22 cellular contexts compared by ENCODE assay signal in the genomic region with DNA sequence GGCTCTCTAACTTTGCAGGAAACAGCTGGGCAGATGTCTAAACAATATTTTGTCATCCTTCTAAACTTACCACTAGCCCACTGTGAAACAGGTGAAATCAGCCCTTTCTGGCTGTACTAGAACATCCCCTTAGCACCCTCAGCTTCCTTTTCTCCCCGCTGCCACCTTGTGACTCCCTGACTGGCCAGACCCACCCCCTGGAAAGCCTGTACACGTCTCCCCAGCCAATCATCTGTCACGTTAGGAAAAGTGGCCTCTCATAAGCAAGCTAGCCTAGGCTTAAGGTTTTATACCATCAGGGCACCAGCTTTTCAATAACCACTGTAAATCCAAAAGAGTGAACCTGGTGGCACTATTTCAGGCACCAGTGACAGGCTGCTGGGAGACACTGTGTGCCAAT.
DNase-seq lines count a peak whose midpoint lies in the region; ATAC-seq and TF ChIP-seq lines count a peak whose summit lies in the region.
"Had no signal": no experiment of that assay in that cellular context is flagged by ENCODE, and none has a peak within 500 bp of the region (broad histone marks: within the 10 kb centered on the region; RNA-seq: fewer than 3 reads in every experiment).

No MANE protein-coding gene starts in this region.

- no peaks in the 10 kb centered on the region for H3K27me3 ChIP-seq in thyroid gland
- H3K27me3 ChIP-seq: Peyer's patch had no signal

- H3K4me3 Mint-ChIP-seq in stimulated activated effector memory CD8-positive, alpha-beta T cell treated with anti-CD3 and anti-CD28 coated beads, Interleukin-12 subunit alpha, Interleukin-12 subunit beta, amount 100 ng/mL, for 72 hours = no peak overlapping the region
- H3K4me3 Mint-ChIP-seq: CD8-positive, alpha-beta memory T cell; H9 had no signal

- peak overlapping the region in 2 of 3 donors; percentile 6 to 40 for H3K27ac ChIP-seq in thyroid gland
- H3K27ac ChIP-seq: C4-2B, Peyer's patch had no signal

- peaks cover 3% of the 10 kb centered on the region for H3K9me3 Mint-ChIP-seq in stimulated activated effector memory CD8-positive, alpha-beta T cell treated with anti-CD3 and anti-CD28 coated beads, Interleukin-12 subunit alpha, Interleukin-12 subunit beta, amount 100 ng/mL, for 72 hours
- H3K9me3 Mint-ChIP-seq: H9 had no signal

- no peaks in the 10 kb centered on the region for H3K36me3 ChIP-seq in thyroid gland
- H3K36me3 ChIP-seq: Peyer's patch had no signal

- peaks cover 16 to 17% of the 10 kb centered on the region in 2 donors for H3K4me1 ChIP-seq in thyroid gland

- no peak for TF ChIP-seq POLR2A in thyroid gland (IDR thresholded peaks at IDR 0.05)

- TF ChIP-seq CTCF in thyroid gland (IDR thresholded peaks at IDR 0.05) = no peak

- H3K27ac Mint-ChIP-seq in stimulated activated effector memory CD8-positive, alpha-beta T cell treated with anti-CD3 and anti-CD28 coated beads, Interleukin-12 subunit alpha, Interleukin-12 subunit beta, amount 100 ng/mL, for 72 hours = no peak overlapping the region
- H3K27ac Mint-ChIP-seq: H9 had no signal

- no peaks in the 10 kb centered on the region for H3K9me3 ChIP-seq in thyroid gland
- H3K9me3 ChIP-seq: Peyer's patch had no signal

- DNase-seq in NCI-H2171 treated with DMSO at 0.1 percent for 48 hours (lab: John Stamatoyannopoulos, UW) = peak; percentile 16
- DNase-seq in NCI-H2171 (lab: John Stamatoyannopoulos, UW) = no peak
- DNase-seq in NCI-H1694 (lab: John Stamatoyannopoulos, UW) = peak; percentile 68
- peak; percentile 19 for DNase-seq in RPMI8226
- DNase-seq in thyroid gland = no peak
- no peak for DNase-seq in stimulated activated effector memory CD8-positive, alpha-beta T cell treated with anti-CD3 and anti-CD28 coated beads, Interleukin-12 subunit alpha, Interleukin-12 subunit beta, amount 100 ng/mL, for 72 hours (ENCODE audit: low spot score in 2 of 2)
- no peak for DNase-seq in activated CD4-positive, CD25-positive, alpha-beta regulatory T cell (lab: John Stamatoyannopoulos, UW)
- DNase-seq: Calu3; CD8-positive, alpha-beta memory T cell; H9; KBM-7; NCI-H1092 treated with DMSO at 0.1 percent for 48 hours; NCI-H187; NCI-H2107; NCI-H2227 treated with DMSO at 0.1 percent for 48 hours; NCI-H510A; NCI-H774; Peyer's patch; T-helper 2 cell had no signal

- 72% methylated on average over 3 of the region's 3 CpGs for WGBS in thyroid gland, 2 donors

- intact Hi-C loops in thyroid gland (cut with DNase I) = no loop called here

- no peaks in the 10 kb centered on the region for H3K4me1 Mint-ChIP-seq in stimulated activated effector memory CD8-positive, alpha-beta T cell treated with anti-CD3 and anti-CD28 coated beads, Interleukin-12 subunit alpha, Interleukin-12 subunit beta, amount 100 ng/mL, for 72 hours

- no peaks in the 10 kb centered on the region for H3K36me3 Mint-ChIP-seq in stimulated activated effector memory CD8-positive, alpha-beta T cell treated with anti-CD3 and anti-CD28 coated beads, Interleukin-12 subunit alpha, Interleukin-12 subunit beta, amount 100 ng/mL, for 72 hours

- ATAC-seq in HG03469 (IDR thresholded peaks at IDR 0.05; ENCODE audit: unreplicated experiment) = no peak
- no peak for ATAC-seq in stimulated activated effector memory CD8-positive, alpha-beta T cell treated with anti-CD3 and anti-CD28 coated beads, Interleukin-12 subunit alpha, Interleukin-12 subunit beta, amount 100 ng/mL, for 72 hours
- ATAC-seq: Right ventricle myocardium inferior had no signal

- H3K4me3 ChIP-seq in thyroid gland (replicated peaks in 1 of 3) = no peak overlapping the region
- H3K4me3 ChIP-seq: Peyer's patch had no signal

Comparison
In these comparisons a context has a peak if more than half of its experiments do, and no peak if none do; other contexts are left out.
1. DNase-seq: peak in NCI-H2171 treated with DMSO at 0.1 percent for 48 hours (single experiment), NCI-H1694 (single experiment) and RPMI8226 (single experiment); none in NCI-H2171 (single experiment), thyroid gland (0 of 2), stimulated activated effector memory CD8-positive, alpha-beta T cell treated with anti-CD3 and anti-CD28 coated beads, Interleukin-12 subunit alpha, Interleukin-12 subunit beta, amount 100 ng/mL, for 72 hours (0 of 2) and activated CD4-positive, CD25-positive, alpha-beta regulatory T cell (0 of 4).